ENCODE assay signal across 8 cellular contexts in the genomic region with DNA sequence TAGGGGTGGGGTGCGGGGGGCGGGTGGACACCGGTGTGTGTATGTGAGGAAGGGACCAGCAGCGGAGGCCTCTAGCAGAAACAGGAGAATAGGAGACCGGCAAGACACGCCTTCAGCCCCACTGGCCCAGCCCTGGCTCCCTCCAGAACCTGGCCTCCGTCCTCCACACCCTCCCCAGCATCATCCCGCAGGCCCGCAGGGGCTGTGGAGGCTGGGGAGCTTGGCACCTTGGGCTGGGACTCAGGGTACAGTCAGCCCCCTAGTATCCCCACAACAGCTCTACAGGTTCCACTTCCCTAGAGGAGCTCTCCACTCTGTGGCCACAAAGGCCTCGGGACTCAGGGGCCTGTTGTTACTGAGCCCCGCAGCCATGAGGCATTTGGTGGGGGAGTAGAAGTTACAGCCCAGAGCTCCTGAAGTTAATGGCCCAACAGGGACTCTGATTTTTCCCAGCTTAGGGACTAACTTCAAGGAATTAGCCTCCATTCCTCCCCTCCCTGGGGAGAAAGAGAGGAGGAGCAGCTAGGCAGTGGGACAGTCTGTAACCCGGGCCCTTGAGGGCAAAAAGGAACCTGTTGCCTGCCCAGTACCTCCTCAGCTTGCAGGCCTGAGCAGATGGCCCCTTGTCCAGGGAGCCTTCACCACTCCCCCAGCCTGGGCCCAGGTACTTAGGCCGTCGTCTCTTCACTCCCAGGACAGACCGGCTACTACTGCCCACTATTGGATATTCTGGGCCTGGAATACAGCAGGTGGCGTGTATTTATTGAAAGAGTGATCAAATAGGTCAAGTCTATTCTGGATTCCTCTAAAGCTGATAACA. TPM values are rescaled to one million over a fixed set of nuclear protein-coding genes. Genes with fewer than 3 reads are reported as not detected.
DNase-seq lines count a peak whose midpoint lies in the region; ATAC-seq and TF ChIP-seq lines count a peak whose summit lies in the region.

No MANE protein-coding gene starts in this region.

- DNase-seq in GM12864 (ENCODE audit: low read depth) (no peak), NCI-H1092 treated with DMSO at 0.1 percent for 48 hours (lab: John Stamatoyannopoulos, UW) (peak; percentile 57), upper lobe of right lung (peak; percentile 69), NCI-H2196 treated with DMSO at 0.1 percent for 48 hours (lab: John Stamatoyannopoulos, UW; ENCODE audit: unreplicated experiment) (no peak), NCI-H187 treated with DMSO at 0.1 percent for 48 hours (lab: John Stamatoyannopoulos, UW) (no peak)
- no peak for DNase-seq in central memory CD8-positive, alpha-beta T cell (ENCODE audit: low spot score in 2 of 2)

- H3K4me1 ChIP-seq in mononuclear cell (ENCODE audit: insufficient read depth, low read length) (peaks cover 50% of the 10 kb centered on the region), upper lobe of right lung (peaks cover 36% of the 10 kb centered on the region)

- intact Hi-C loops in upper lobe of right lung (cut with DNase I): no loop called here

- H3K36me3 ChIP-seq in upper lobe of right lung: no peaks in the 10 kb centered on the region

- peaks cover 3% of the 10 kb centered on the region for H3K36me3 Mint-ChIP-seq in central memory CD8-positive, alpha-beta T cell (ENCODE audit: insufficient read depth)

- H3K27ac ChIP-seq in upper lobe of right lung: peak overlapping the region; percentile 94

- H3K27me3 ChIP-seq in mononuclear cell (ENCODE audit: insufficient read depth, low read length) (no peaks in the 10 kb centered on the region), upper lobe of right lung (no peaks in the 10 kb centered on the region)

- peak overlapping the region; percentile 85 for H3K4me3 Mint-ChIP-seq in central memory CD8-positive, alpha-beta T cell

- H3K4me3 ChIP-seq in GM12864 (ENCODE audit: low read depth, low read length) (peak overlapping the region; percentile 50; the same call in 1 of the 2 replicates), mononuclear cell (ENCODE audit: low read length) (peak overlapping the region; percentile 28), upper lobe of right lung (peak overlapping the region; percentile 56)

- H3K9me3 ChIP-seq in mononuclear cell (ENCODE audit: low read depth, low read length): no peaks in the 10 kb centered on the region
- no peaks in the 10 kb centered on the region for H3K9me3 ChIP-seq in upper lobe of right lung

- no peaks in the 10 kb centered on the region for H3K27me3 Mint-ChIP-seq in central memory CD8-positive, alpha-beta T cell

- ATAC-seq in central memory CD8-positive, alpha-beta T cell (replicated peaks; ENCODE audit: extremely low read depth, poor library complexity, severe bottlenecking): no peak
- ATAC-seq in upper lobe of right lung: peak; percentile 1
- ATAC-seq in HG02759 (IDR thresholded peaks at IDR 0.05; ENCODE audit: unreplicated experiment): no peak

- peaks cover 19% of the 10 kb centered on the region for H3K4me1 Mint-ChIP-seq in central memory CD8-positive, alpha-beta T cell

- TF ChIP-seq CTCF in GM12864 (IDR thresholded peaks at IDR 0.05; ENCODE audit: low read depth, low read length, missing control alignments) (no peak), upper lobe of right lung (IDR thresholded peaks at IDR 0.05) (no peak)

- no peaks in the 10 kb centered on the region for H3K9me3 Mint-ChIP-seq in central memory CD8-positive, alpha-beta T cell

- H3K27ac Mint-ChIP-seq in central memory CD8-positive, alpha-beta T cell (ENCODE audit: low read depth): peak overlapping the region; percentile 60

RNA-seq across cellular contexts. Expression of gene SH2D6, which starts 20.0 kb away (rescaled TPM):
- 0.42 TPM for total RNA-seq in mononuclear cell
- total RNA-seq in upper lobe of right lung: 1.0 TPM

RNA-seq across cellular contexts. Expression of gene CAPG, which starts 28.3 kb away (rescaled TPM):
- total RNA-seq in mononuclear cell (107 TPM), upper lobe of right lung (419 TPM)

Comparison
In these comparisons a context has a peak if more than half of its experiments do, and no peak if none do; other contexts are left out.
1. DNase-seq: peak in NCI-H1092 treated with DMSO at 0.1 percent for 48 hours (single experiment) and upper lobe of right lung (single experiment); none in GM12864 (single experiment), central memory CD8-positive, alpha-beta T cell (0 of 2), NCI-H2196 treated with DMSO at 0.1 percent for 48 hours (single experiment) and NCI-H187 treated with DMSO at 0.1 percent for 48 hours (single experiment).
2. Peak in every context shown above with its lines, with median percentiles within 50 percentile points of each other: H3K4me3 ChIP-seq.